ENCODE assay signal across 15 cellular contexts in the genomic region with DNA sequence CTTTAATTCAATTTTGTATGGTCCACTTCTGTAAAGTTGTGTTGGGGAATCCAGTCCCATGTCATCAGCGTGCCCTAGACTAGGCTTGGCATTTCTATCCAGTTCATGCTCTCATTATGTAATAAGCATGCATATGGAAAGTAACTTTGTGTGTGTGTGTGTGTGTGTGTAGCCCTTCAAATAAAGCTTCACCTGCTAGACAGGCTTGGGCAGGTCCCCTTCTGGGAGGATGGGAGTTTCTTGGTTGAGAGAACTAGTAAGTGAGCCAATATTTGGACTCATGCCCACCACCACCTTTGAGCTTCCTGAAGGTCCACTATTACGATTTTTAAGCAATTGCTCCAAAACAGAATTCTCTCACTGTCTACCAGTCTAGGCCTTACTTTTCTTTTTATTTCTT. TPM values are rescaled to one million over a fixed set of nuclear protein-coding genes. Genes with fewer than 3 reads are reported as not detected.
A peak's percentile ranks its signal among the peaks of the same experiment; 100 is the strongest.
DNase-seq lines count a peak whose midpoint lies in the region; ATAC-seq and TF ChIP-seq lines count a peak whose summit lies in the region.
"Had no signal": no experiment of that assay in that cellular context is flagged by ENCODE, and none has a peak within 500 bp of the region (broad histone marks: within the 10 kb centered on the region; RNA-seq: fewer than 3 reads in every experiment).

No MANE protein-coding gene starts in this region.

- H3K36me3 Mint-ChIP-seq in activated naive CD8-positive, alpha-beta T cell treated with anti-CD3 and anti-CD28 coated beads for 36 hours = peaks cover 53% of the 10 kb centered on the region
- peaks cover 58% of the 10 kb centered on the region for H3K36me3 Mint-ChIP-seq in activated naive CD8-positive, alpha-beta T cell treated with anti-CD3 and anti-CD28 coated beads, Interleukin-2, amount 50 U/mL, for 24 hours (ENCODE audit: low read depth)
- H3K36me3 Mint-ChIP-seq in type B pancreatic cell = peaks cover 11% of the 10 kb centered on the region

- H3K9me3 ChIP-seq in esophagus squamous epithelium = no peaks in the 10 kb centered on the region
- H3K9me3 ChIP-seq: uterus had no signal

- H3K27ac Mint-ChIP-seq in activated naive CD8-positive, alpha-beta T cell treated with anti-CD3 and anti-CD28 coated beads for 36 hours = peak overlapping the region; percentile 25
- no peak overlapping the region for H3K27ac Mint-ChIP-seq in activated naive CD8-positive, alpha-beta T cell treated with anti-CD3 and anti-CD28 coated beads, Interleukin-2, amount 50 U/mL, for 24 hours
- H3K27ac Mint-ChIP-seq in type B pancreatic cell = peak overlapping the region; percentile 60
- H3K27ac Mint-ChIP-seq: activated CD4-positive, alpha-beta memory T cell treated with anti-CD3 and anti-CD28 coated beads for 36 hours had no signal

- H3K27me3 Mint-ChIP-seq in activated naive CD8-positive, alpha-beta T cell treated with anti-CD3 and anti-CD28 coated beads for 36 hours = no peaks in the 10 kb centered on the region
- no peaks in the 10 kb centered on the region for H3K27me3 Mint-ChIP-seq in activated naive CD8-positive, alpha-beta T cell treated with anti-CD3 and anti-CD28 coated beads, Interleukin-2, amount 50 U/mL, for 24 hours
- H3K27me3 Mint-ChIP-seq in type B pancreatic cell = no peaks in the 10 kb centered on the region
- H3K27me3 Mint-ChIP-seq: activated CD4-positive, alpha-beta memory T cell treated with anti-CD3 and anti-CD28 coated beads for 36 hours; naive thymus-derived CD8-positive, alpha-beta T cell had no signal

- peaks cover 24 to 85% (median 32%) of the 10 kb centered on the region in 3 donors for H3K4me1 ChIP-seq in esophagus squamous epithelium
- H3K4me1 ChIP-seq: uterus had no signal

- no peak overlapping the region for H3K4me3 Mint-ChIP-seq in activated naive CD8-positive, alpha-beta T cell treated with anti-CD3 and anti-CD28 coated beads for 36 hours
- H3K4me3 Mint-ChIP-seq in activated naive CD8-positive, alpha-beta T cell treated with anti-CD3 and anti-CD28 coated beads, Interleukin-2, amount 50 U/mL, for 24 hours = no peak overlapping the region
- peak overlapping the region; percentile 46 for H3K4me3 Mint-ChIP-seq in type B pancreatic cell
- H3K4me3 Mint-ChIP-seq: activated CD4-positive, alpha-beta memory T cell treated with anti-CD3 and anti-CD28 coated beads for 36 hours had no signal

- peaks cover 67% of the 10 kb centered on the region for H3K4me1 Mint-ChIP-seq in activated naive CD8-positive, alpha-beta T cell treated with anti-CD3 and anti-CD28 coated beads for 36 hours
- peaks cover 77% of the 10 kb centered on the region for H3K4me1 Mint-ChIP-seq in activated naive CD8-positive, alpha-beta T cell treated with anti-CD3 and anti-CD28 coated beads, Interleukin-2, amount 50 U/mL, for 24 hours
- peaks cover 37% of the 10 kb centered on the region for H3K4me1 Mint-ChIP-seq in type B pancreatic cell (ENCODE audit: unreplicated experiment)

- 23 to 49% methylated on average over 2 of the region's 2 CpGs for WGBS in esophagus squamous epithelium, 2 donors

- H3K27ac ChIP-seq in esophagus squamous epithelium = peak overlapping the region in 3 of 4 donors; percentile 50 to 73 (median 69)
- H3K27ac ChIP-seq: uterus had no signal

- no peak for TF ChIP-seq POLR2A in esophagus squamous epithelium (IDR thresholded peaks at IDR 0.05)

- no peak for TF ChIP-seq CTCF in esophagus squamous epithelium (IDR thresholded peaks at IDR 0.05)
- no peak for TF ChIP-seq CTCF in type B pancreatic cell (conservative IDR thresholded peaks at IDR 0.05)

- no peaks in the 10 kb centered on the region for H3K36me3 ChIP-seq in esophagus squamous epithelium
- H3K36me3 ChIP-seq: uterus had no signal

- intact Hi-C loops in esophagus squamous epithelium (cut with DNase I) = no loop called here

- ATAC-seq in activated naive CD8-positive, alpha-beta T cell treated with anti-CD3 and anti-CD28 coated beads, Interleukin-2, amount 50 U/mL, for 24 hours = no peak
- no peak for ATAC-seq in HG03520 (IDR thresholded peaks at IDR 0.05; ENCODE audit: unreplicated experiment)
- ATAC-seq: naive thymus-derived CD8-positive, alpha-beta T cell had no signal

- no peaks in the 10 kb centered on the region for H3K9me3 Mint-ChIP-seq in activated naive CD8-positive, alpha-beta T cell treated with anti-CD3 and anti-CD28 coated beads for 36 hours
- no peaks in the 10 kb centered on the region for H3K9me3 Mint-ChIP-seq in activated naive CD8-positive, alpha-beta T cell treated with anti-CD3 and anti-CD28 coated beads, Interleukin-2, amount 50 U/mL, for 24 hours
- no peaks in the 10 kb centered on the region for H3K9me3 Mint-ChIP-seq in type B pancreatic cell
- H3K9me3 Mint-ChIP-seq: activated CD4-positive, alpha-beta memory T cell treated with anti-CD3 and anti-CD28 coated beads for 36 hours; naive thymus-derived CD8-positive, alpha-beta T cell had no signal

- no peaks in the 10 kb centered on the region for H3K27me3 ChIP-seq in esophagus squamous epithelium
- H3K27me3 ChIP-seq: uterus had no signal

- H3K4me3 ChIP-seq in esophagus squamous epithelium = no peak overlapping the region
- H3K4me3 ChIP-seq: uterus had no signal

- no peak for DNase-seq in activated naive CD8-positive, alpha-beta T cell treated with anti-CD3 and anti-CD28 coated beads for 36 hours
- no peak for DNase-seq in activated naive CD8-positive, alpha-beta T cell treated with anti-CD3 and anti-CD28 coated beads, Interleukin-2, amount 50 U/mL, for 24 hours
- peak; percentile 75 for DNase-seq in NCI-H510A (lab: John Stamatoyannopoulos, UW)
- no peak for DNase-seq in esophagus squamous epithelium (lab: John Stamatoyannopoulos, UW)
- no peak for DNase-seq in type B pancreatic cell (ENCODE audit: extremely low spot score, unreplicated experiment)
- DNase-seq in activated CD4-positive, CD25-positive, alpha-beta regulatory T cell (lab: John Stamatoyannopoulos, UW) = no peak
- no peak for DNase-seq in activated naive CD4-positive, alpha-beta T cell treated with anti-CD3 and anti-CD28 coated beads, Interleukin-2, amount 50 U/mL, for 16 hours
- DNase-seq: activated CD4-positive, alpha-beta memory T cell treated with anti-CD3 and anti-CD28 coated beads for 36 hours; activated naive CD4-positive, alpha-beta T cell; Kasumi-1; naive thymus-derived CD8-positive, alpha-beta T cell; small intestine; SW 1271; uterus had no signal

RNA-seq across cellular contexts. Expression of a gene that starts 6.9 kb away (rescaled TPM):
- total RNA-seq in activated naive CD8-positive, alpha-beta T cell treated with anti-CD3 and anti-CD28 coated beads for 36 hours = 100 to 1,000 TPM; 158 to 162 TPM
- 10 to 100 TPM; 38.2 to 79.5 (median 69.6) TPM for total RNA-seq in esophagus squamous epithelium
- 73.3 and 89.8 TPM in 2 replicates for total RNA-seq in type B pancreatic cell (ENCODE audit: low replicate concordance)

RNA-seq across cellular contexts. Expression of a gene that starts 7.3 kb away (rescaled TPM):
- 10 to 100 TPM; 12.1 to 12.5 TPM for total RNA-seq in activated naive CD8-positive, alpha-beta T cell treated with anti-CD3 and anti-CD28 coated beads for 36 hours
- total RNA-seq in esophagus squamous epithelium (10 to 100 TPM in 1 of 4 donors, 1 to 10 TPM in 3; 3.8 to 13.4 (median 7.0) TPM), type B pancreatic cell (ENCODE audit: low replicate concordance) (15.2 and 21.5 TPM in 2 replicates)
